ENCODE assay signal across 31 cellular contexts in the genomic region with DNA sequence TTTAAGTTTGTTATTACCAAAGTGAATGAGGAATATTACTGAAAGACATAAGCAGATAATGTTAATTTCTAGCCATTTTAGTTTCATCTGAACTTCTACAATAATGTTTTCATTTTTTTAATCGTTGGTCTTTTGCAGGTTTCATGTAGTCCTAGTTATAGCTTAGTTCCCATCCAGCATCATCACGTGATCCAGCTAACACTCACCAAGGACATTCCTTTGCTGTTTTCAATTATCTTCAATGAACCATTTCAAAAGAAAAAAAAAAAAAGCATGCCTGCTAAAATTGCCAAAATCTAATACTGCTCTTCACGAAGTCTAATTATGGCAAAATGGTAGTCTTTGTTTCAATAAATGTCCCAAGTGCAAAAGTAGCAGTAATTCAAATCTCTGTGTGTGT.
DNase-seq lines count a peak whose midpoint lies in the region; FAIRE-seq and TF ChIP-seq lines count a peak whose summit lies in the region.
"Had no signal": no experiment of that assay in that cellular context is flagged by ENCODE, and none has a peak within 500 bp of the region (broad histone marks: within the 10 kb centered on the region; RNA-seq: fewer than 3 reads in every experiment).

No MANE protein-coding gene starts in this region.

- H3K9me3 ChIP-seq in A673 (ENCODE audit: low read depth, low read length, poor library complexity, severe bottlenecking) = no peaks in the 10 kb centered on the region
- no peaks in the 10 kb centered on the region for H3K9me3 ChIP-seq in astrocyte (ENCODE audit: insufficient read depth, low read depth, low read length)
- no peaks in the 10 kb centered on the region for H3K9me3 ChIP-seq in CD4-positive, alpha-beta memory T cell (ENCODE audit: control insufficient read depth in 1 of 2, low read length in 2 of 2)
- H3K9me3 ChIP-seq: BLaER1, Caco-2, suprapubic skin had no signal

- no peaks in the 10 kb centered on the region for H3K27me3 ChIP-seq in A673 (replicated peaks; ENCODE audit: insufficient read depth, low read depth, low read length, poor library complexity)
- no peaks in the 10 kb centered on the region for H3K27me3 ChIP-seq in astrocyte (ENCODE audit: insufficient read depth, low read length)
- no peaks in the 10 kb centered on the region for H3K27me3 ChIP-seq in CD4-positive, alpha-beta memory T cell (ENCODE audit: insufficient read depth, low read length)
- H3K27me3 ChIP-seq: BLaER1, cardiac muscle cell, hepatocyte, suprapubic skin had no signal

- H3K4me1 ChIP-seq in A673 (ENCODE audit: insufficient read depth, low read length, poor library complexity, severe bottlenecking) (peaks cover 7% of the 10 kb centered on the region), astrocyte (ENCODE audit: insufficient read depth, low read length) (no peaks in the 10 kb centered on the region)
- no peaks in the 10 kb centered on the region for H3K4me1 ChIP-seq in CD4-positive, alpha-beta memory T cell (ENCODE audit: insufficient read depth, low read length)
- H3K4me1 ChIP-seq: BLaER1, Caco-2, suprapubic skin had no signal

- H3K4me2 ChIP-seq in astrocyte (ENCODE audit: low read length) = no peak overlapping the region
- H3K4me2 ChIP-seq: BLaER1, hepatocyte had no signal

- no TSS peak for BruUV-seq in A673 (replicated peaks; lab: Mats Ljungman, UMichigan)

- no peak for FAIRE-seq in astrocyte (lab: Jason Lieb, UNC)
- FAIRE-seq: urothelium cell line had no signal

- intact Hi-C loops in A673 (cut with micrococcal nuclease; ENCODE audit: unreplicated experiment) = no loop called here
- intact Hi-C loops in CD4-positive, alpha-beta memory T cell (cut with micrococcal nuclease) = no loop called here

- H2AFZ ChIP-seq in astrocyte (ENCODE audit: low read depth, low read length) = no peak overlapping the region
- H2AFZ ChIP-seq: hepatocyte had no signal

- TF ChIP-seq CTCF in A673 (conservative IDR thresholded peaks at IDR 0.05; ENCODE audit: low read depth, low read length) (no peak), astrocyte (IDR thresholded peaks at IDR 0.05; ENCODE audit: insufficient read depth, low read depth, low read length) (no peak), GM10248 (IDR thresholded peaks at IDR 0.05; ENCODE audit: control extremely low read depth, extremely low read depth, low read depth, missing control alignments) (no peak)

- H3K27ac ChIP-seq in A673 (ENCODE audit: low read depth, low read length, poor library complexity, severe bottlenecking) (no peak overlapping the region), astrocyte (ENCODE audit: low read depth, low read length) (no peak overlapping the region)
- H3K27ac ChIP-seq in CD4-positive, alpha-beta memory T cell (ENCODE audit: low read depth, low read length) = no peak overlapping the region
- H3K27ac ChIP-seq: BLaER1, cardiac muscle cell, hepatocyte, HL-60, suprapubic skin had no signal

- H3K9me3 Mint-ChIP-seq in astrocyte (ENCODE audit: unreplicated experiment) = no peaks in the 10 kb centered on the region
- H3K9me3 Mint-ChIP-seq in CD4-positive, alpha-beta memory T cell = peaks cover 0 to 4% (median 0%) of the 10 kb centered on the region in 8 donors
- H3K9me3 Mint-ChIP-seq: activated T-cell treated with anti-CD3 and anti-CD28 coated beads, Interleukin-2, amount 50 U/mL, for 72 hours; stimulated activated effector memory CD8-positive, alpha-beta T cell treated with anti-CD3 and anti-CD28 coated beads, Interleukin-12 subunit alpha, Interleukin-12 subunit beta, amount 100 ng/mL, for 72 hours; T-helper 2 cell treated with Interferon-gamma antibody and Interleukin-4, amounts not matched to agents 5 μg/mL and 100 μg/mL, for 36 hours had no signal

- no peaks in the 10 kb centered on the region for H3K4me1 Mint-ChIP-seq in astrocyte (ENCODE audit: low read depth, unreplicated experiment)
- no peaks in the 10 kb centered on the region for H3K4me1 Mint-ChIP-seq in CD4-positive, alpha-beta memory T cell
- H3K4me1 Mint-ChIP-seq: immature natural killer cell; naive B cell; stimulated activated effector memory CD8-positive, alpha-beta T cell treated with anti-CD3 and anti-CD28 coated beads, Interleukin-12 subunit alpha, Interleukin-12 subunit beta, amount 100 ng/mL, for 72 hours had no signal

- H3K4me3 ChIP-seq in A673 (ENCODE audit: low read depth, low read length, poor library complexity, severe bottlenecking) (no peak overlapping the region), astrocyte (ENCODE audit: insufficient read depth, low read depth, low read length) (no peak overlapping the region)
- no peak overlapping the region for H3K4me3 ChIP-seq in CD4-positive, alpha-beta memory T cell (ENCODE audit: low read length in 2 of 2)
- H3K4me3 ChIP-seq: BLaER1, cardiac muscle cell, hepatocyte, suprapubic skin had no signal

- POLR2A ChIA-PET in A673 (lab: Charles Lee; ENCODE audit: low non-redundant PET) = interaction anchor here (0.6 kb wide), 1 partner anchor 363 kb away, joined by 3 read pairs; no protein-coding TSS in a partner anchor
- POLR2A ChIA-PET in GM10248 (lab: Yijun Ruan, JAX) = no interaction called here
- POLR2A ChIA-PET in CD4-positive, alpha-beta memory T cell (lab: Charles Lee; ENCODE audit: partially characterized antibody) = no interaction called here

- H4K20me1 ChIP-seq in astrocyte (ENCODE audit: insufficient read depth, low read length) = no peaks in the 10 kb centered on the region
- H4K20me1 ChIP-seq: BLaER1 had no signal

- CTCF ChIA-PET in A673 (lab: Charles Lee) (no interaction called here), GM10248 (lab: Yijun Ruan, JAX) (interaction anchor here (1.0 kb wide), 1 partner anchor 20 kb away, joined by 3 read pairs; no protein-coding TSS in a partner anchor)
- CTCF ChIA-PET in CD4-positive, alpha-beta memory T cell (lab: Charles Lee; ENCODE audit: partially characterized antibody) = no interaction called here

- H3K36me3 Mint-ChIP-seq in astrocyte (ENCODE audit: low read depth, unreplicated experiment) = no peaks in the 10 kb centered on the region
- H3K36me3 Mint-ChIP-seq in CD4-positive, alpha-beta memory T cell = no peaks in the 10 kb centered on the region
- H3K36me3 Mint-ChIP-seq: immature natural killer cell; naive B cell; stimulated activated effector memory CD8-positive, alpha-beta T cell treated with anti-CD3 and anti-CD28 coated beads, Interleukin-12 subunit alpha, Interleukin-12 subunit beta, amount 100 ng/mL, for 72 hours had no signal

- DNase-seq in A673 (ENCODE audit: low spot score) (peak; percentile 54), HCEC 1CT (peak; percentile 15), astrocyte (ENCODE audit: low read depth) (peak; percentile 24), fibroblast of the conjunctiva (ENCODE audit: low read depth) (peak; percentile 63), GM10248 (ENCODE audit: extremely low spot score) (no peak), GOT3 (lab: John Stamatoyannopoulos, UW) (no peak), GM19240 (ENCODE audit: insufficient read length, low spot score) (no peak)
- no peak for DNase-seq in CD4-positive, alpha-beta memory T cell
- DNase-seq: activated CD4-positive, alpha-beta T cell treated with anti-CD3 and anti-CD28 coated beads for 4 hours; activated naive CD4-positive, alpha-beta T cell treated with Interleukin-2 at 50 U/mL for 16 hours; activated T-cell treated with anti-CD3 and anti-CD28 coated beads, Interleukin-2, amount 50 U/mL, for 72 hours; Caco-2; dermis blood vessel endothelial cell; DND-41; H7; immature natural killer cell; mesenchymal stem cell; naive B cell; NCI-H1105 treated with DMSO at 0.1 percent for 48 hours; NCI-H2029; NCI-H446; NCI-H82; nucleus accumbens had no signal

- H3K27me3 Mint-ChIP-seq in astrocyte (ENCODE audit: low read depth, unreplicated experiment) = no peaks in the 10 kb centered on the region
- H3K27me3 Mint-ChIP-seq in CD4-positive, alpha-beta memory T cell = no peaks in the 10 kb centered on the region
- H3K27me3 Mint-ChIP-seq: naive B cell had no signal

- H3K36me3 ChIP-seq in A673 (ENCODE audit: insufficient read depth, low read length, poor library complexity, severe bottlenecking) = no peaks in the 10 kb centered on the region
- no peaks in the 10 kb centered on the region for H3K36me3 ChIP-seq in astrocyte (ENCODE audit: insufficient read depth, low read length)
- H3K36me3 ChIP-seq in CD4-positive, alpha-beta memory T cell (ENCODE audit: insufficient read depth, low read length) = no peaks in the 10 kb centered on the region
- H3K36me3 ChIP-seq: BLaER1, cardiac muscle cell, suprapubic skin had no signal

- H3K79me2 ChIP-seq in astrocyte (ENCODE audit: insufficient read depth, low read length) = no peaks in the 10 kb centered on the region
- H3K79me2 ChIP-seq: hepatocyte had no signal

- no peak overlapping the region for H3K9ac ChIP-seq in astrocyte (ENCODE audit: low read length)
- H3K9ac ChIP-seq: BLaER1 had no signal

- no peak overlapping the region for H3K4me3 Mint-ChIP-seq in astrocyte (ENCODE audit: unreplicated experiment)
- H3K4me3 Mint-ChIP-seq in CD4-positive, alpha-beta memory T cell = no peak overlapping the region
- H3K4me3 Mint-ChIP-seq: activated T-cell treated with anti-CD3 and anti-CD28 coated beads, Interleukin-2, amount 50 U/mL, for 72 hours; immature natural killer cell; naive B cell; stimulated activated effector memory CD8-positive, alpha-beta T cell treated with anti-CD3 and anti-CD28 coated beads, Interleukin-12 subunit alpha, Interleukin-12 subunit beta, amount 100 ng/mL, for 72 hours; T-helper 2 cell treated with Interferon-gamma antibody and Interleukin-4, amounts not matched to agents 5 μg/mL and 100 μg/mL, for 36 hours had no signal

- H3K27ac Mint-ChIP-seq in astrocyte (ENCODE audit: unreplicated experiment) = no peak overlapping the region
- no peak overlapping the region for H3K27ac Mint-ChIP-seq in CD4-positive, alpha-beta memory T cell
- H3K27ac Mint-ChIP-seq: activated T-cell treated with anti-CD3 and anti-CD28 coated beads, Interleukin-2, amount 50 U/mL, for 72 hours; immature natural killer cell; stimulated activated effector memory CD8-positive, alpha-beta T cell treated with anti-CD3 and anti-CD28 coated beads, Interleukin-12 subunit alpha, Interleukin-12 subunit beta, amount 100 ng/mL, for 72 hours; T-helper 2 cell treated with Interferon-gamma antibody and Interleukin-4, amounts not matched to agents 5 μg/mL and 100 μg/mL, for 36 hours had no signal

Comparison
In these comparisons a context has a peak if more than half of its experiments do, and no peak if none do; other contexts are left out.
1. DNase-seq: peak in A673 (single experiment), HCEC 1CT (single experiment), astrocyte (single experiment) and fibroblast of the conjunctiva (single experiment); none in GM10248 (single experiment), CD4-positive, alpha-beta memory T cell (0 of 5), GOT3 (single experiment) and GM19240 (single experiment).